Comparison of ENCODE assay signal across 20 cellular contexts in genomic region chrX:39238017-39238416, GRCh38.
DNase-seq lines count a peak whose midpoint lies in the region; ATAC-seq lines count a peak whose summit lies in the region.
"Had no signal": no experiment of that assay in that cellular context is flagged by ENCODE, and none has a peak within 500 bp of the region (broad histone marks: within the 10 kb centered on the region; RNA-seq: fewer than 3 reads in every experiment).

No MANE protein-coding gene starts in this region.

- intact Hi-C loops in activated CD4-positive, alpha-beta T cell treated with anti-CD3 and anti-CD28 coated beads for 36 hours (cut with DNase I, micrococcal nuclease): loop anchor here (2.0 to 5.0 kb wide), 2 partner anchors 33 to 76 kb away; no protein-coding TSS in a partner anchor
- intact Hi-C loops in activated naive CD4-positive, alpha-beta T cell treated with anti-CD3 and anti-CD28 coated beads for 36 hours (cut with micrococcal nuclease): loop anchor here (1.0 to 5.0 kb wide), 2 partner anchors 41 to 64 kb away; no protein-coding TSS in a partner anchor

- peak overlapping the region; percentile 67 for H3K27ac Mint-ChIP-seq in activated CD4-positive, alpha-beta T cell treated with anti-CD3 and anti-CD28 coated beads for 36 hours
- peak overlapping the region; percentile 25 for H3K27ac Mint-ChIP-seq in activated naive CD4-positive, alpha-beta T cell treated with anti-CD3 and anti-CD28 coated beads for 36 hours
- H3K27ac Mint-ChIP-seq in activated naive CD4-positive, alpha-beta T cell treated with anti-CD3 and anti-CD28 coated beads, Interleukin-2, amount 10 ng/mL, durations not matched to agents 7 days and 5 days: no peak overlapping the region
- no peak overlapping the region for H3K27ac Mint-ChIP-seq in activated naive CD8-positive, alpha-beta T cell treated with anti-CD3 and anti-CD28 coated beads, Interleukin-2, amount 50 U/mL, for 24 hours
- H3K27ac Mint-ChIP-seq: CD4-positive, alpha-beta memory T cell had no signal

- ATAC-seq in activated CD4-positive, alpha-beta T cell treated with anti-CD3 and anti-CD28 coated beads for 36 hours: peak; percentile 73
- ATAC-seq in activated naive CD8-positive, alpha-beta T cell treated with anti-CD3 and anti-CD28 coated beads, Interleukin-2, amount 50 U/mL, for 24 hours: peak; percentile 52
- no peak for ATAC-seq in HG02885 (IDR thresholded peaks at IDR 0.05; ENCODE audit: poor library complexity, unreplicated experiment)
- ATAC-seq: GM12878 had no signal

- POLR2A ChIA-PET in activated CD4-positive, alpha-beta T cell treated with anti-CD3 and anti-CD28 coated beads for 36 hours (lab: Charles Lee): no interaction called here

- H3K9me3 Mint-ChIP-seq in activated CD4-positive, alpha-beta T cell treated with anti-CD3 and anti-CD28 coated beads for 36 hours (ENCODE audit: low read depth): no peaks in the 10 kb centered on the region
- H3K9me3 Mint-ChIP-seq in activated naive CD4-positive, alpha-beta T cell treated with anti-CD3 and anti-CD28 coated beads for 36 hours: no peaks in the 10 kb centered on the region
- no peaks in the 10 kb centered on the region for H3K9me3 Mint-ChIP-seq in activated naive CD4-positive, alpha-beta T cell treated with anti-CD3 and anti-CD28 coated beads, Interleukin-2, amount 10 ng/mL, durations not matched to agents 7 days and 5 days
- H3K9me3 Mint-ChIP-seq in activated naive CD8-positive, alpha-beta T cell treated with anti-CD3 and anti-CD28 coated beads, Interleukin-2, amount 50 U/mL, for 24 hours: no peaks in the 10 kb centered on the region
- H3K9me3 Mint-ChIP-seq: CD4-positive, alpha-beta memory T cell had no signal

- no peak overlapping the region for H3K4me3 Mint-ChIP-seq in activated CD4-positive, alpha-beta T cell treated with anti-CD3 and anti-CD28 coated beads for 36 hours
- H3K4me3 Mint-ChIP-seq in activated naive CD4-positive, alpha-beta T cell treated with anti-CD3 and anti-CD28 coated beads for 36 hours: no peak overlapping the region
- H3K4me3 Mint-ChIP-seq in activated naive CD4-positive, alpha-beta T cell treated with anti-CD3 and anti-CD28 coated beads, Interleukin-2, amount 10 ng/mL, durations not matched to agents 7 days and 5 days: no peak overlapping the region
- H3K4me3 Mint-ChIP-seq in activated naive CD8-positive, alpha-beta T cell treated with anti-CD3 and anti-CD28 coated beads, Interleukin-2, amount 50 U/mL, for 24 hours: no peak overlapping the region
- H3K4me3 Mint-ChIP-seq: CD4-positive, alpha-beta memory T cell had no signal

- CTCF ChIA-PET in activated CD4-positive, alpha-beta T cell treated with anti-CD3 and anti-CD28 coated beads for 36 hours (lab: Charles Lee): interaction anchor here (0.6 to 1.5 kb wide), 2 partner anchors 75 to 752 kb away, joined by 3 to 4 read pairs; no protein-coding TSS in a partner anchor
- CTCF ChIA-PET in activated naive CD4-positive, alpha-beta T cell treated with anti-CD3 and anti-CD28 coated beads for 36 hours (lab: Charles Lee): interaction anchor here (0.6 to 1.7 kb wide), 2 partner anchors 10 to 15 kb away, joined by 3 to 4 read pairs; no protein-coding TSS in a partner anchor
- CTCF ChIA-PET in activated naive CD4-positive, alpha-beta T cell treated with anti-CD3 and anti-CD28 coated beads, Interleukin-2, amount 10 ng/mL, durations not matched to agents 7 days and 5 days (lab: Charles Lee): interaction anchor here (1.9 kb wide), 1 partner anchor 75 kb away, joined by 8 read pairs; no protein-coding TSS in a partner anchor

- peaks cover 35% of the 10 kb centered on the region for H3K4me1 Mint-ChIP-seq in activated CD4-positive, alpha-beta T cell treated with anti-CD3 and anti-CD28 coated beads for 36 hours
- peaks cover 31% of the 10 kb centered on the region for H3K4me1 Mint-ChIP-seq in activated naive CD4-positive, alpha-beta T cell treated with anti-CD3 and anti-CD28 coated beads for 36 hours (ENCODE audit: low read depth)
- H3K4me1 Mint-ChIP-seq in activated naive CD4-positive, alpha-beta T cell treated with anti-CD3 and anti-CD28 coated beads, Interleukin-2, amount 10 ng/mL, durations not matched to agents 7 days and 5 days: peaks cover 5% of the 10 kb centered on the region
- H3K4me1 Mint-ChIP-seq in activated naive CD8-positive, alpha-beta T cell treated with anti-CD3 and anti-CD28 coated beads, Interleukin-2, amount 50 U/mL, for 24 hours: peaks cover 33% of the 10 kb centered on the region
- H3K4me1 Mint-ChIP-seq: CD4-positive, alpha-beta memory T cell had no signal

- no peaks in the 10 kb centered on the region for H3K36me3 Mint-ChIP-seq in activated CD4-positive, alpha-beta T cell treated with anti-CD3 and anti-CD28 coated beads for 36 hours (ENCODE audit: low read depth)
- H3K36me3 Mint-ChIP-seq in activated naive CD4-positive, alpha-beta T cell treated with anti-CD3 and anti-CD28 coated beads for 36 hours (ENCODE audit: low read depth): no peaks in the 10 kb centered on the region
- no peaks in the 10 kb centered on the region for H3K36me3 Mint-ChIP-seq in activated naive CD4-positive, alpha-beta T cell treated with anti-CD3 and anti-CD28 coated beads, Interleukin-2, amount 10 ng/mL, durations not matched to agents 7 days and 5 days
- H3K36me3 Mint-ChIP-seq in activated naive CD8-positive, alpha-beta T cell treated with anti-CD3 and anti-CD28 coated beads, Interleukin-2, amount 50 U/mL, for 24 hours (ENCODE audit: low read depth): no peaks in the 10 kb centered on the region
- H3K36me3 Mint-ChIP-seq: CD4-positive, alpha-beta memory T cell had no signal

- H3K27me3 Mint-ChIP-seq in activated CD4-positive, alpha-beta T cell treated with anti-CD3 and anti-CD28 coated beads for 36 hours: no peaks in the 10 kb centered on the region
- H3K27me3 Mint-ChIP-seq in activated naive CD4-positive, alpha-beta T cell treated with anti-CD3 and anti-CD28 coated beads for 36 hours (ENCODE audit: low read depth): no peaks in the 10 kb centered on the region
- no peaks in the 10 kb centered on the region for H3K27me3 Mint-ChIP-seq in activated naive CD4-positive, alpha-beta T cell treated with anti-CD3 and anti-CD28 coated beads, Interleukin-2, amount 10 ng/mL, durations not matched to agents 7 days and 5 days
- no peaks in the 10 kb centered on the region for H3K27me3 Mint-ChIP-seq in activated naive CD8-positive, alpha-beta T cell treated with anti-CD3 and anti-CD28 coated beads, Interleukin-2, amount 50 U/mL, for 24 hours
- H3K27me3 Mint-ChIP-seq: CD4-positive, alpha-beta memory T cell had no signal

- peak; percentile 35 for DNase-seq in activated CD4-positive, alpha-beta T cell treated with anti-CD3 and anti-CD28 coated beads for 36 hours
- DNase-seq in activated CD4-positive, alpha-beta T cell treated with anti-CD3 and anti-CD28 coated beads, Interleukin-2, amount 50 U/mL, for 48 hours: no peak
- DNase-seq in activated naive CD4-positive, alpha-beta T cell treated with anti-CD3 and anti-CD28 coated beads for 36 hours: peak; percentile 40
- DNase-seq in activated naive CD4-positive, alpha-beta T cell treated with anti-CD3 and anti-CD28 coated beads, Interleukin-2, amount 10 ng/mL, durations not matched to agents 7 days and 5 days: no peak
- DNase-seq in RPMI7951 (ENCODE audit: low read depth) (peak; percentile 41), activated gamma-delta T cell treated with Interleukin-2 at 50 U/mL for 16 hours (no peak)
- DNase-seq in activated naive CD8-positive, alpha-beta T cell treated with anti-CD3 and anti-CD28 coated beads, Interleukin-2, amount 50 U/mL, for 24 hours: no peak
- DNase-seq: 8988T; Caco-2; CD4-positive, alpha-beta memory T cell; DMS 273 treated with DMSO at 0.1 percent for 48 hours; DMS79 treated with DMSO at 0.1 percent for 48 hours; Kasumi-1; NCI-H1694; NCI-H2081 treated with DMSO at 0.1 percent for 48 hours; NCI-H446 treated with DMSO at 0.1 percent for 48 hours; NCI-H526 treated with DMSO at 0.1 percent for 48 hours; OCI-M1 had no signal

Comparison
In these comparisons a context has a peak if more than half of its experiments do, and no peak if none do; other contexts are left out.
1. DNase-seq: peak in activated CD4-positive, alpha-beta T cell treated with anti-CD3 and anti-CD28 coated beads for 36 hours (single experiment), activated naive CD4-positive, alpha-beta T cell treated with anti-CD3 and anti-CD28 coated beads for 36 hours (single experiment) and RPMI7951 (single experiment); none in activated CD4-positive, alpha-beta T cell treated with anti-CD3 and anti-CD28 coated beads, Interleukin-2, amount 50 U/mL, for 48 hours (0 of 2), activated naive CD4-positive, alpha-beta T cell treated with anti-CD3 and anti-CD28 coated beads, Interleukin-2, amount 10 ng/mL, durations not matched to agents 7 days and 5 days (single experiment), activated naive CD8-positive, alpha-beta T cell treated with anti-CD3 and anti-CD28 coated beads, Interleukin-2, amount 50 U/mL, for 24 hours (single experiment) and activated gamma-delta T cell treated with Interleukin-2 at 50 U/mL for 16 hours (single experiment).
2. H3K27ac Mint-ChIP-seq: peak in activated CD4-positive, alpha-beta T cell treated with anti-CD3 and anti-CD28 coated beads for 36 hours (single experiment) and activated naive CD4-positive, alpha-beta T cell treated with anti-CD3 and anti-CD28 coated beads for 36 hours (single experiment); none in activated naive CD4-positive, alpha-beta T cell treated with anti-CD3 and anti-CD28 coated beads, Interleukin-2, amount 10 ng/mL, durations not matched to agents 7 days and 5 days (single experiment) and activated naive CD8-positive, alpha-beta T cell treated with anti-CD3 and anti-CD28 coated beads, Interleukin-2, amount 50 U/mL, for 24 hours (single experiment).